In genomic region chr4:92387459-92388069, GRCh38 we compare ENCODE assay signal across 8 cellular contexts.
DNase-seq lines count a peak whose midpoint lies in the region; ATAC-seq, FAIRE-seq and TF ChIP-seq lines count a peak whose summit lies in the region.

No MANE protein-coding gene starts in this region.

- ATAC-seq in A549, result peak in 1 of 2 experiments; percentile 68; a peak in 3 of 6 replicates
- ATAC-seq in GM18498 (IDR thresholded peaks at IDR 0.05; ENCODE audit: unreplicated experiment), result peak; percentile 77
- peak; percentile 60 for ATAC-seq in HG02763 (IDR thresholded peaks at IDR 0.05; ENCODE audit: unreplicated experiment)
- ATAC-seq in HepG2, result peak; percentile 80
- no peak for ATAC-seq in T-cell (replicated peaks in 1 of 4)

- H3K27me3 Mint-ChIP-seq in brain, result no peaks in the 10 kb centered on the region
- no peaks in the 10 kb centered on the region for H3K27me3 Mint-ChIP-seq in T-cell

- 39% methylated on average over 1 of the region's 1 CpG for WGBS in A549 (ENCODE audit: missing lambda C conversion rate)
- WGBS in HepG2 (ENCODE audit: low lambda C conversion rate), result 0% methylated on average over 1 of the region's 1 CpG

- H3K4me1 ChIP-seq in A549 (no peaks in the 10 kb centered on the region), HepG2 (ENCODE audit: insufficient read depth, low read length) (no peaks in the 10 kb centered on the region)

- H3K9me3 Mint-ChIP-seq in brain (peaks cover 0 to 4% (median 0%) of the 10 kb centered on the region in 5 experiments), T-cell (peaks cover 0 to under 1% (median 0%) of the 10 kb centered on the region in 3 donors)

- TF ChIP-seq EP300 in A549 (IDR thresholded peaks at IDR 0.05) (no peak), HepG2 (IDR thresholded peaks at IDR 0.05; ENCODE audit: low read depth in 2 of 2, low read length in 2 of 2) (no peak), HepG2 (CRISPR knock-in tag; IDR thresholded peaks at IDR 0.05; ENCODE audit: borderline replicate concordance) (no peak)

- H3K36me3 Mint-ChIP-seq in brain (no peaks in the 10 kb centered on the region), T-cell (no peaks in the 10 kb centered on the region)

- no peaks in the 10 kb centered on the region for H3K79me2 ChIP-seq in HepG2 (ENCODE audit: insufficient read depth, low read length)

- H3K4me1 Mint-ChIP-seq in brain, result peaks cover 4% of the 10 kb centered on the region
- no peaks in the 10 kb centered on the region for H3K4me1 Mint-ChIP-seq in T-cell

- H3K27ac Mint-ChIP-seq in brain (no peak overlapping the region), T-cell (no peak overlapping the region)

- H4K20me1 ChIP-seq in HepG2 (ENCODE audit: insufficient read depth, low read length), result no peaks in the 10 kb centered on the region

- FAIRE-seq in A549 (lab: Jason Lieb, UNC), result no peak
- peak; percentile 59 for FAIRE-seq in HepG2 (lab: Jason Lieb, UNC)

- no peak overlapping the region for H3K4me2 ChIP-seq in A549
- H3K4me2 ChIP-seq in HepG2 (ENCODE audit: low read depth, low read length), result no peak overlapping the region

- no peaks in the 10 kb centered on the region for H3K36me3 ChIP-seq in HepG2 (replicated peaks in 1 of 2; ENCODE audit: control insufficient read depth in 1 of 2, insufficient read depth in 2 of 2, low read length in 2 of 2)

- intact Hi-C loops in HepG2 (cut with micrococcal nuclease; ENCODE audit: unreplicated experiment), result loop anchor here (1.0 to 5.0 kb wide), 2 partner anchors 1375 to 1968 kb away; no protein-coding TSS in a partner anchor

- no peak overlapping the region for H3K4me3 Mint-ChIP-seq in brain
- no peak overlapping the region for H3K4me3 Mint-ChIP-seq in T-cell

- H3K4me3 ChIP-seq in A549 (no peak overlapping the region), HepG2 (replicated peaks in 1 of 3; ENCODE audit: insufficient read depth in 1 of 3, low read depth in 2 of 3, low read length in 3 of 3) (no peak overlapping the region)

- DNase-seq in A549 (ENCODE audit: low read depth in 1 of 2, low spot score in 1 of 2), result peak; percentile 6 to 45
- peak; percentile 25 for DNase-seq in NCI-H2029 (lab: John Stamatoyannopoulos, UW)
- DNase-seq in HepG2 (ENCODE audit: low spot score), result peak; percentile 30
- DNase-seq in T-cell, result no peak
- DNase-seq in mucosa of gallbladder (ENCODE audit: low spot score), result no peak

- in situ Hi-C loops in HepG2 (cut with HindIII; ENCODE audit: extremely low pct_ligation_motif_present, low pct_unique_long_range_greater_than_20kb), result loop anchor here (25.0 kb wide), 2 partner anchors 1275 to 1975 kb away; no protein-coding TSS in a partner anchor

- no peaks in the 10 kb centered on the region for H3K27me3 ChIP-seq in HepG2 (ENCODE audit: control insufficient read depth in 1 of 2, insufficient read depth in 2 of 2, low read length in 2 of 2)

- H3K9me3 ChIP-seq in A549 (no peaks in the 10 kb centered on the region), HepG2 (ENCODE audit: low read length) (no peaks in the 10 kb centered on the region)

- BruUV-seq in HepG2 (replicated peaks; lab: Mats Ljungman, UMichigan), result no TSS peak

- TF ChIP-seq POLR2A in A549 (IDR thresholded peaks at IDR 0.05; ENCODE audit: low read length) (no peak), HepG2 (IDR thresholded peaks at IDR 0.05; ENCODE audit: insufficient read depth in 1 of 2, low read depth in 2 of 2, low read length in 2 of 2) (no peak)

- H2AFZ ChIP-seq in HepG2 (ENCODE audit: low read length), result no peak overlapping the region

- no peak overlapping the region for H3K27ac ChIP-seq in A549
- H3K27ac ChIP-seq in HepG2 (ENCODE audit: extremely low read length, insufficient read depth, low read length), result no peak overlapping the region

- POLR2A ChIA-PET in A549 (lab: Yijun Ruan, JAX), result no interaction called here
- POLR2A ChIA-PET in HepG2 (lab: Yijun Ruan, JAX), result no interaction called here
- POLR2A ChIA-PET in T-cell (lab: Charles Lee), result no interaction called here

- no peak overlapping the region for H3K9ac ChIP-seq in HepG2 (ENCODE audit: insufficient read depth, low read depth, low read length)

- TF ChIP-seq RAD21 in A549 (conservative IDR thresholded peaks at IDR 0.05 in 1 of 2, IDR thresholded peaks at IDR 0.05 in 1 of 2) (peak; percentile 31 to 32; a peak in 2 of 5 replicates), HepG2 (CRISPR knock-in tag; IDR thresholded peaks at IDR 0.05) (no peak)

- CTCF ChIA-PET in A549 (lab: Yijun Ruan, JAX) (interaction anchor here (0.8 kb wide), 1 partner anchor 18 kb away, joined by 3 read pairs; no protein-coding TSS in a partner anchor), HepG2 (lab: Yijun Ruan, JAX; ENCODE audit: low intra/inter-chr PET ratio, low total read pairs) (interaction anchor here (1.2 to 2.3 kb wide), 2 partner anchors 1274 to 1968 kb away, joined by 4 to 14 read pairs; no protein-coding TSS in a partner anchor), T-cell (lab: Charles Lee) (no interaction called here)

- peak; percentile 47 for TF ChIP-seq CTCF in A549 (IDR thresholded peaks at IDR 0.05)
- TF ChIP-seq CTCF in brain (conservative IDR thresholded peaks at IDR 0.05), result peak; percentile 44 to 75
- TF ChIP-seq CTCF in HepG2 (CRISPR knock-in tag; IDR thresholded peaks at IDR 0.05), result peak; percentile 57

TF ChIP-seq in A549, 52 proteins besides CTCF, POLR2A, EP300 and RAD21:
- TF ChIP-seq SMC3 (IDR thresholded peaks at IDR 0.05), result peak; percentile 56
- no peak for TF ChIP-seq CHD4 (IDR thresholded peaks at IDR 0.05; ENCODE audit: borderline replicate concordance)
- no peak for TF ChIP-seq EHF (CRISPR knock-in tag; IDR thresholded peaks at IDR 0.05)
- TF ChIP-seq ELK1 (IDR thresholded peaks at IDR 0.05; ENCODE audit: low read depth, low read length), result no peak

TF ChIP-seq in HepG2, 621 proteins besides CTCF, POLR2A, EP300 and RAD21:
- TF ChIP-seq NFAT5 (CRISPR knock-in tag; IDR thresholded peaks at IDR 0.05) (no peak), SMC3 (IDR thresholded peaks at IDR 0.05; ENCODE audit: low read length) (peak; percentile 37; the same call in 1 of the 2 replicates), ZNF225 (CRISPR knock-in tag; IDR thresholded peaks at IDR 0.05) (no peak)

Comparison
In these comparisons a context has a peak if more than half of its experiments do, and no peak if none do; other contexts are left out.
1. ATAC-seq: peak in GM18498 (single experiment), HG02763 (single experiment) and HepG2 (single experiment); none in T-cell (0 of 4).
2. DNase-seq: peak in A549 (2 of 2), NCI-H2029 (single experiment) and HepG2 (single experiment); none in T-cell (0 of 34) and mucosa of gallbladder (single experiment).
3. CTCF ChIA-PET loops: an anchor here in A549 (0.8 kb wide) and HepG2 (1.2 to 2.3 kb wide); none called in T-cell.
4. Of the 38 proteins assayed by ChIP-seq in both HepG2 and A549: peak only in HepG2: none; only in A549: RAD21; in both: CTCF and SMC3; in neither: 35.
5. Peak in every context shown above with its lines, with median percentiles within 50 percentile points of each other: CTCF ChIP-seq.